21 cellular contexts compared by ENCODE assay signal in genomic region chr2:238225911-238226697, GRCh38. TPM values are rescaled to one million over a fixed set of nuclear protein-coding genes. Genes with fewer than 3 reads are reported as not detected.
A peak's percentile ranks its signal among the peaks of the same experiment; 100 is the strongest.
DNase-seq lines count a peak whose midpoint lies in the region; ATAC-seq, FAIRE-seq and TF ChIP-seq lines count a peak whose summit lies in the region.
"Had no signal": no experiment of that assay in that cellular context is flagged by ENCODE, and none has a peak within 500 bp of the region (broad histone marks: within the 10 kb centered on the region; RNA-seq: fewer than 3 reads in every experiment).

No MANE protein-coding gene starts in this region.

- POLR2A ChIA-PET in GM12878 (lab: Charles Lee): no interaction called here

- no peaks in the 10 kb centered on the region for H3K36me3 ChIP-seq in GM12878 (ENCODE audit: control insufficient read depth in 2 of 2, insufficient read depth in 2 of 2, low read length in 1 of 2)
- no peaks in the 10 kb centered on the region for H3K36me3 ChIP-seq in MM.1S (replicated peaks; ENCODE audit: insufficient read depth, low read length)
- H3K36me3 ChIP-seq: ascending aorta, esophagus squamous epithelium had no signal

- CTCF ChIA-PET in GM12878 (lab: Yijun Ruan, JAX): no interaction called here

- H3K4me3 Mint-ChIP-seq in stimulated activated naive B cell treated with anti-CD40 and anti-IgM and Interleukin-4, amounts not matched to agents 10 μg/mL and 1 μg/mL and 100 μg/mL, for 72 hours: no peak overlapping the region
- H3K4me3 Mint-ChIP-seq: naive thymus-derived CD8-positive, alpha-beta T cell; T-cell had no signal

- no peak for TF ChIP-seq POLR2A in GM12878 (IDR thresholded peaks at IDR 0.05; ENCODE audit: low read depth, low read length)

- H3K27me3 ChIP-seq in GM12878 (replicated peaks in 1 of 2; ENCODE audit: control insufficient read depth in 2 of 2, insufficient read depth in 2 of 2, low read length in 1 of 2) (no peaks in the 10 kb centered on the region; a peak in 4 of 4 replicates), MM.1S (replicated peaks; ENCODE audit: insufficient read depth, low read length) (peaks cover 5% of the 10 kb centered on the region; the same call in 1 of the 2 replicates)
- H3K27me3 ChIP-seq: ascending aorta, tibial nerve had no signal

- DNase-seq in GM12878 (ENCODE audit: low read depth, low spot score) (no peak), left ventricle myocardium superior (peak; percentile 60), occipital lobe (lab: John Stamatoyannopoulos, UW) (no peak), MM.1S (no peak), NCI-H2171 treated with DMSO at 0.1 percent for 48 hours (lab: John Stamatoyannopoulos, UW) (no peak)
- no peak for DNase-seq in stimulated activated naive B cell treated with anti-CD40 and anti-IgM and Interleukin-4, amounts not matched to agents 10 μg/mL and 1 μg/mL and 100 μg/mL, for 72 hours
- DNase-seq: activated CD4-positive, CD25-positive, alpha-beta regulatory T cell; activated gamma-delta T cell; esophagus squamous epithelium; naive thymus-derived CD8-positive, alpha-beta T cell; NCI-H2081; NCI-H526 treated with DMSO at 0.1 percent for 48 hours; stimulated activated CD4-positive, alpha-beta T cell treated with anti-CD3 and anti-CD28 coated beads, Interleukin-4, amount 100 ng/mL, for 1 hour; stimulated activated CD8-positive, alpha-beta memory T cell treated with anti-CD3 and anti-CD28 coated beads, Interleukin-4, amount 100 ng/mL, for 48 hours; T-cell had no signal

- no peaks in the 10 kb centered on the region for H3K9me3 Mint-ChIP-seq in stimulated activated naive B cell treated with anti-CD40 and anti-IgM and Interleukin-4, amounts not matched to agents 10 μg/mL and 1 μg/mL and 100 μg/mL, for 72 hours
- H3K9me3 Mint-ChIP-seq: naive thymus-derived CD8-positive, alpha-beta T cell; T-cell had no signal

- BruUV-seq in GM12878 (replicated peaks; lab: Mats Ljungman, UMichigan): no TSS peak

- H3K4me2 ChIP-seq in GM12878 (ENCODE audit: control insufficient read depth, insufficient read depth): no peak overlapping the region
- H3K4me2 ChIP-seq in MM.1S (ENCODE audit: low read depth, low read length): no peak overlapping the region

- H4K20me1 ChIP-seq in GM12878 (ENCODE audit: control insufficient read depth, insufficient read depth) (no peaks in the 10 kb centered on the region), MM.1S (ENCODE audit: insufficient read depth, low read length) (no peaks in the 10 kb centered on the region)

- H3K27me3 Mint-ChIP-seq in stimulated activated naive B cell treated with anti-CD40 and anti-IgM and Interleukin-4, amounts not matched to agents 10 μg/mL and 1 μg/mL and 100 μg/mL, for 72 hours: peaks cover 0 to 5% of the 10 kb centered on the region in 2 donors
- H3K27me3 Mint-ChIP-seq: naive thymus-derived CD8-positive, alpha-beta T cell had no signal

- TF ChIP-seq EP300 in Ishikawa (IDR thresholded peaks at IDR 0.05; ENCODE audit: borderline replicate concordance) (no peak), GM12878 (IDR thresholded peaks at IDR 0.05; ENCODE audit: borderline replicate concordance in 1 of 2, control insufficient read depth in 1 of 2, low read depth in 2 of 2, low read length in 2 of 2) (no peak)

- H3K4me3 ChIP-seq in GM12878 (no peak overlapping the region), MM.1S (ENCODE audit: low read length) (no peak overlapping the region)
- H3K4me3 ChIP-seq: ascending aorta, esophagus squamous epithelium, tibial nerve had no signal

- H3K36me3 Mint-ChIP-seq in stimulated activated naive B cell treated with anti-CD40 and anti-IgM and Interleukin-4, amounts not matched to agents 10 μg/mL and 1 μg/mL and 100 μg/mL, for 72 hours: peaks cover 28 to 44% of the 10 kb centered on the region in 2 donors

- no peak overlapping the region for H2AFZ ChIP-seq in GM12878 (ENCODE audit: control insufficient read depth, low read depth, low read length)
- no peak overlapping the region for H2AFZ ChIP-seq in MM.1S (ENCODE audit: low read length)

- peak; percentile 70 for ATAC-seq in GM12878
- ATAC-seq in left ventricle myocardium superior: peak; percentile 45
- peak; percentile 52 to 54 for ATAC-seq in stimulated activated naive B cell treated with anti-CD40 and anti-IgM and Interleukin-4, amounts not matched to agents 10 μg/mL and 1 μg/mL and 100 μg/mL, for 72 hours (replicated peaks)
- ATAC-seq in GM18868 (IDR thresholded peaks at IDR 0.05; ENCODE audit: unreplicated experiment): no peak
- ATAC-seq: naive thymus-derived CD8-positive, alpha-beta T cell; T-cell had no signal

- TF ChIP-seq CTCF in GM12878 (IDR thresholded peaks at IDR 0.05 in 2 of 3, conservative IDR thresholded peaks at IDR 0.05 in 1 of 3; ENCODE audit: control insufficient read depth in 2 of 3, extremely low read depth in 1 of 3, insufficient read depth in 1 of 3, low read depth in 3 of 3, low read length in 3 of 3): no peak
- TF ChIP-seq CTCF in MM.1S (IDR thresholded peaks at IDR 0.05; ENCODE audit: low read length): no peak

- H3K79me2 ChIP-seq in GM12878 (ENCODE audit: control insufficient read depth, insufficient read depth, low read length) (no peaks in the 10 kb centered on the region), MM.1S (ENCODE audit: low read length) (no peaks in the 10 kb centered on the region)

- H3K9ac ChIP-seq in GM12878 (ENCODE audit: control insufficient read depth, insufficient read depth, low read length) (no peak overlapping the region), MM.1S (ENCODE audit: low read length) (no peak overlapping the region)

- no peak for TF ChIP-seq RAD21 in Ishikawa (IDR thresholded peaks at IDR 0.05; ENCODE audit: low read depth)
- TF ChIP-seq RAD21 in GM12878 (IDR thresholded peaks at IDR 0.05; ENCODE audit: insufficient read depth, low read depth, low read length): no peak

- H3K9me2 ChIP-seq in MM.1S (replicated peaks; ENCODE audit: insufficient read depth, low read length): no peaks in the 10 kb centered on the region

- H3K27ac Mint-ChIP-seq in stimulated activated naive B cell treated with anti-CD40 and anti-IgM and Interleukin-4, amounts not matched to agents 10 μg/mL and 1 μg/mL and 100 μg/mL, for 72 hours: no peak overlapping the region
- H3K27ac Mint-ChIP-seq: naive thymus-derived CD8-positive, alpha-beta T cell; T-cell had no signal

- RAD21 ChIA-PET in GM12878 (lab: Charles Lee; ENCODE audit: unreplicated experiment): no interaction called here

- SMC1A ChIA-PET in GM12878 (lab: Charles Lee; ENCODE audit: uncharacterized antibody, unreplicated experiment): no interaction called here

- H3F3A ChIP-seq in MM.1S (ENCODE audit: insufficient read depth, low read length): no peaks in the 10 kb centered on the region

- H3K9me3 ChIP-seq in GM12878 (replicated peaks; ENCODE audit: control insufficient read depth, insufficient read depth, low read length) (no peaks in the 10 kb centered on the region), MM.1S (replicated peaks; ENCODE audit: insufficient read depth, low read length) (no peaks in the 10 kb centered on the region)
- H3K9me3 ChIP-seq: ascending aorta, esophagus squamous epithelium, tibial nerve had no signal

- in situ Hi-C loops in GM12878 (cut with MboI): no loop called here

- WGBS in GM12878 (ENCODE audit: insufficient coverage, insufficient replicate concordance, low lambda C conversion rate, missing lambda C conversion rate): 68% methylated on average over 35 of the region's 38 CpGs

- no peak for FAIRE-seq in GM12878 (lab: Jason Lieb, UNC)
- FAIRE-seq: H54 had no signal

- H3K27ac ChIP-seq in GM12878 (ENCODE audit: control insufficient read depth, insufficient read depth): no peak overlapping the region
- H3K27ac ChIP-seq in MM.1S (ENCODE audit: low read length): no peak overlapping the region
- H3K27ac ChIP-seq: ascending aorta, C4-2B, esophagus squamous epithelium had no signal

- intact Hi-C loops in GM12878 (cut with micrococcal nuclease; ENCODE audit: unreplicated experiment) (no loop called here), left ventricle myocardium superior (cut with micrococcal nuclease) (no loop called here)

- peaks cover 11 to 26% of the 10 kb centered on the region in 2 donors for H3K4me1 Mint-ChIP-seq in stimulated activated naive B cell treated with anti-CD40 and anti-IgM and Interleukin-4, amounts not matched to agents 10 μg/mL and 1 μg/mL and 100 μg/mL, for 72 hours

- H3K4me1 ChIP-seq in GM12878 (ENCODE audit: control insufficient read depth, insufficient read depth, low read length) (no peaks in the 10 kb centered on the region), MM.1S (ENCODE audit: low read length) (no peaks in the 10 kb centered on the region)
- H3K4me1 ChIP-seq: ascending aorta had no signal

RNA-seq across cellular contexts. Expression of gene HES6, which starts 13.7 kb away (rescaled TPM):
- 1.2 TPM in 1 of 2 replicates, not detected in the other for total RNA-seq in GM12878 (2013; cell fraction: nucleolus; rRNA removed)
- total RNA-seq in GM12878 (2014; rRNA removed) (1.4 and 1.5 TPM in 2 replicates), GM12878 (2014; rRNA removed; fragmentation: Illumina TruSeq; extraction: Trizol) (0.23 and 0.67 TPM in 2 replicates), GM12878 (2021) (1.7 and 1.8 TPM in 2 replicates), left ventricle myocardium superior (2.7 TPM), occipital lobe (80.8 TPM)
- polyA plus RNA-seq in GM12878 (2011; ENCODE audit: low read depth): 0.43 TPM
- polyA plus RNA-seq in GM12878 (2011; rRNA removed) (0.33 and 0.61 TPM in 2 replicates), GM12878 (2014; fragmentation: Illumina TruSeq; extraction: Trizol) (0.21 TPM in 1 of 2 replicates, not detected in the other), GM12878 (2014; fragmentation: Nextera tagmentation; extraction: Ambion mirVana) (under 1 TPM; 0.11 to 0.15 TPM), GM12878 (2014; rRNA removed) (1.2 and 2.5 TPM in 2 replicates), GM12878 (2016; fragmentation: Nextera tagmentation; extraction: Ambion mirVana) (1 to 10 TPM in 1 of 2 experiments, under 1 TPM in 1; 1.00 to 1.1 TPM)
- 0.99 and 1.9 TPM in 2 replicates for polyA plus RNA-seq in GM12878 (2011; cell fraction: cytosol; rRNA removed)
- polyA plus RNA-seq in GM12878 (2011; cell fraction: nucleus; rRNA removed): 3.0 and 4.6 TPM in 2 replicates
- 0.62 and 0.97 TPM in 2 replicates for polyA plus RNA-seq in GM12878 (2012)
- 0.46 TPM in 1 of 2 replicates, not detected in the other for polyA minus RNA-seq in GM12878 (2011; rRNA and poly(A)+ RNA removed)
- polyA minus RNA-seq in GM12878 (2011; cell fraction: cytosol; rRNA and poly(A)+ RNA removed): not detected in 2 replicates
- 1.2 and 2.1 TPM in 2 replicates for polyA minus RNA-seq in GM12878 (2011; cell fraction: nucleus; rRNA and poly(A)+ RNA removed)

RNA-seq across cellular contexts. Expression of gene ILKAP, which starts 22.6 kb away (rescaled TPM):
- 79.6 and 82.1 TPM in 2 replicates for total RNA-seq in GM12878 (2013; cell fraction: nucleolus; rRNA removed)
- total RNA-seq in GM12878 (2014; rRNA removed) (30.2 and 30.8 TPM in 2 replicates), GM12878 (2014; rRNA removed; fragmentation: Illumina TruSeq; extraction: Trizol) (22.9 and 24.0 TPM in 2 replicates), GM12878 (2021) (42.2 and 44.5 TPM in 2 replicates), left ventricle myocardium superior (26.7 TPM), occipital lobe (78.3 TPM)
- polyA plus RNA-seq in GM12878 (2011; ENCODE audit: low read depth): 15.1 TPM
- polyA plus RNA-seq in GM12878 (2011; rRNA removed) (39.2 and 46.5 TPM in 2 replicates), GM12878 (2014; fragmentation: Illumina TruSeq; extraction: Trizol) (23.7 and 30.2 TPM in 2 replicates), GM12878 (2014; fragmentation: Nextera tagmentation; extraction: Ambion mirVana) (10 to 100 TPM in 1 of 2 experiments, 1 to 10 TPM in 1; 4.2 to 11.2 TPM), GM12878 (2014; rRNA removed) (55.8 and 65.3 TPM in 2 replicates), GM12878 (2016; fragmentation: Nextera tagmentation; extraction: Ambion mirVana) (10 to 100 TPM; 63.8 to 64.8 TPM)
- polyA plus RNA-seq in GM12878 (2011; cell fraction: cytosol; rRNA removed): 33.9 and 48.0 TPM in 2 replicates
- 84.1 and 110 TPM in 2 replicates for polyA plus RNA-seq in GM12878 (2011; cell fraction: nucleus; rRNA removed)
- 23.5 and 26.6 TPM in 2 replicates for polyA plus RNA-seq in GM12878 (2012)
- polyA minus RNA-seq in GM12878 (2011; rRNA and poly(A)+ RNA removed): 35.7 and 40.7 TPM in 2 replicates
- 9.7 and 12.7 TPM in 2 replicates for polyA minus RNA-seq in GM12878 (2011; cell fraction: cytosol; rRNA and poly(A)+ RNA removed)
- polyA minus RNA-seq in GM12878 (2011; cell fraction: nucleus; rRNA and poly(A)+ RNA removed): 30.6 and 68.0 TPM in 2 replicates

Comparison
In these comparisons a context has a peak if more than half of its experiments do, and no peak if none do; other contexts are left out.
1. RNA of gene HES6, which starts 13.7 kb away (total RNA-seq): 80.8 TPM in occipital lobe (single experiment); 2.7 TPM in left ventricle myocardium superior (single experiment) and 0.23 to 1.8 TPM in GM12878; every median in the first group is over 10 times any median in the second.